Comparison of ENCODE assay signal across 1 cellular context in genomic region chr20:62926229-62927127, GRCh38.
TF ChIP-seq lines count a peak whose summit lies in the region.

TSS of gene DIDO1 (minus strand) at chr20:62926505.

TF ChIP-seq in HCT116, 20 proteins besides CTCF, POLR2A, EP300 and RAD21 (continued from another document):
- TF ChIP-seq ATF3 (IDR thresholded peaks at IDR 0.05) = no peak
- no peak for TF ChIP-seq EZH2 (IDR thresholded peaks at IDR 0.05)
- TF ChIP-seq EGR1 (IDR thresholded peaks at IDR 0.05; ENCODE audit: low read depth) = peak; percentile 88
- TF ChIP-seq ELF1 (IDR thresholded peaks at IDR 0.05; ENCODE audit: borderline replicate concordance, low read depth) = no peak
- TF ChIP-seq ZFX (IDR thresholded peaks at IDR 0.05) = peak; percentile 96
- TF ChIP-seq SRF (IDR thresholded peaks at IDR 0.05; ENCODE audit: low read depth) = no peak
- TF ChIP-seq SIN3A (IDR thresholded peaks at IDR 0.05; ENCODE audit: low read depth) = no peak
- no peak for TF ChIP-seq ZBTB33 (IDR thresholded peaks at IDR 0.05; ENCODE audit: extremely low read depth, insufficient replicate concordance, low read length)
- TF ChIP-seq CBX3 (IDR thresholded peaks at IDR 0.05; ENCODE audit: low read depth) = no peak
- no peak for TF ChIP-seq EZH2phosphoT487 (IDR thresholded peaks at IDR 0.05; ENCODE audit: borderline replicate concordance)
